19 cellular contexts compared by ENCODE assay signal in genomic region chr12:103442187-103442564, GRCh38. TPM values are rescaled to one million over a fixed set of nuclear protein-coding genes. Genes with fewer than 3 reads are reported as not detected.
DNase-seq lines count a peak whose midpoint lies in the region; ATAC-seq and TF ChIP-seq lines count a peak whose summit lies in the region.
"Had no signal": no experiment of that assay in that cellular context is flagged by ENCODE, and none has a peak within 500 bp of the region (broad histone marks: within the 10 kb centered on the region; RNA-seq: fewer than 3 reads in every experiment).

No MANE protein-coding gene starts in this region.

- no peaks in the 10 kb centered on the region for H3K36me3 ChIP-seq in osteoblast (ENCODE audit: insufficient read depth, low read length)
- H3K36me3 ChIP-seq: breast epithelium, stomach had no signal

- ATAC-seq in activated T-cell treated with anti-CD3 and anti-CD28 coated beads, Interleukin-2, amount 50 U/mL, for 72 hours (replicated peaks in 1 of 2) = no peak
- peak; percentile 21 for ATAC-seq in GM18498 (IDR thresholded peaks at IDR 0.05; ENCODE audit: unreplicated experiment)
- no peak for ATAC-seq in activated CD8-positive, alpha-beta T cell treated with anti-CD3 and anti-CD28 coated beads, Interleukin-2, amount 10 ng/mL, durations not matched to agents 7 days and 5 days
- ATAC-seq in stimulated activated memory B cell treated with anti-CD40 and anti-IgM and Interleukin-4, amounts not matched to agents 10 μg/mL and 1 μg/mL and 100 μg/mL, for 72 hours = no peak
- ATAC-seq: GM23338, left lobe of liver had no signal

- no peaks in the 10 kb centered on the region for H3K36me3 Mint-ChIP-seq in activated T-cell treated with anti-CD3 and anti-CD28 coated beads, Interleukin-2, amount 50 U/mL, for 72 hours (ENCODE audit: insufficient read depth in 2 of 2)
- peaks cover 12% of the 10 kb centered on the region for H3K36me3 Mint-ChIP-seq in activated CD8-positive, alpha-beta T cell treated with anti-CD3 and anti-CD28 coated beads, Interleukin-2, amount 10 ng/mL, durations not matched to agents 7 days and 5 days (ENCODE audit: low read depth)
- H3K36me3 Mint-ChIP-seq in stimulated activated memory B cell treated with anti-CD40 and anti-IgM and Interleukin-4, amounts not matched to agents 10 μg/mL and 1 μg/mL and 100 μg/mL, for 72 hours = peaks cover 2% of the 10 kb centered on the region

- no peaks in the 10 kb centered on the region for H3K4me1 ChIP-seq in osteoblast (ENCODE audit: insufficient read depth, low read length)
- H3K4me1 ChIP-seq: breast epithelium, stomach had no signal

- no peaks in the 10 kb centered on the region for H3K79me2 ChIP-seq in osteoblast (ENCODE audit: insufficient read depth, low read length)

- no peak for TF ChIP-seq CTCF in osteoblast (IDR thresholded peaks at IDR 0.05; ENCODE audit: extremely low read depth, low read depth, low read length)

- H3K27ac ChIP-seq in osteoblast (ENCODE audit: low read depth, low read length) = no peak overlapping the region
- H3K27ac ChIP-seq: breast epithelium had no signal

- no peak overlapping the region for H2AFZ ChIP-seq in osteoblast (ENCODE audit: low read length)

- H3K4me2 ChIP-seq in osteoblast (ENCODE audit: insufficient read depth, low read length) = no peak overlapping the region
- H3K4me2 ChIP-seq: GM23338 had no signal

- H3K9me3 ChIP-seq in osteoblast (ENCODE audit: low read depth, low read length) = no peaks in the 10 kb centered on the region
- H3K9me3 ChIP-seq: breast epithelium had no signal

- H3K4me3 Mint-ChIP-seq in activated T-cell treated with anti-CD3 and anti-CD28 coated beads, Interleukin-2, amount 50 U/mL, for 72 hours = no peak overlapping the region
- peak overlapping the region; percentile 5 for H3K4me3 Mint-ChIP-seq in activated CD8-positive, alpha-beta T cell treated with anti-CD3 and anti-CD28 coated beads, Interleukin-2, amount 10 ng/mL, durations not matched to agents 7 days and 5 days
- no peak overlapping the region for H3K4me3 Mint-ChIP-seq in stimulated activated memory B cell treated with anti-CD40 and anti-IgM and Interleukin-4, amounts not matched to agents 10 μg/mL and 1 μg/mL and 100 μg/mL, for 72 hours
- H3K4me3 Mint-ChIP-seq: GM23338 had no signal

- no peaks in the 10 kb centered on the region for H3K9me3 Mint-ChIP-seq in activated T-cell treated with anti-CD3 and anti-CD28 coated beads, Interleukin-2, amount 50 U/mL, for 72 hours
- peaks cover 4% of the 10 kb centered on the region for H3K9me3 Mint-ChIP-seq in activated CD8-positive, alpha-beta T cell treated with anti-CD3 and anti-CD28 coated beads, Interleukin-2, amount 10 ng/mL, durations not matched to agents 7 days and 5 days (ENCODE audit: insufficient read depth)
- H3K9me3 Mint-ChIP-seq in stimulated activated memory B cell treated with anti-CD40 and anti-IgM and Interleukin-4, amounts not matched to agents 10 μg/mL and 1 μg/mL and 100 μg/mL, for 72 hours = no peaks in the 10 kb centered on the region
- H3K9me3 Mint-ChIP-seq: GM23338 had no signal

- no peak overlapping the region for H3K4me3 ChIP-seq in osteoblast (ENCODE audit: insufficient read depth, low read length)
- H3K4me3 ChIP-seq: breast epithelium, GM23338, stomach had no signal

- H3K27me3 ChIP-seq in osteoblast (ENCODE audit: insufficient read depth, low read length) = no peaks in the 10 kb centered on the region
- H3K27me3 ChIP-seq: breast epithelium, stomach had no signal

- H3K27me3 Mint-ChIP-seq in activated T-cell treated with anti-CD3 and anti-CD28 coated beads, Interleukin-2, amount 50 U/mL, for 72 hours (ENCODE audit: low read depth) = no peaks in the 10 kb centered on the region
- H3K27me3 Mint-ChIP-seq in activated CD8-positive, alpha-beta T cell treated with anti-CD3 and anti-CD28 coated beads, Interleukin-2, amount 10 ng/mL, durations not matched to agents 7 days and 5 days (ENCODE audit: low read depth) = no peaks in the 10 kb centered on the region
- H3K27me3 Mint-ChIP-seq in stimulated activated memory B cell treated with anti-CD40 and anti-IgM and Interleukin-4, amounts not matched to agents 10 μg/mL and 1 μg/mL and 100 μg/mL, for 72 hours = no peaks in the 10 kb centered on the region

- DNase-seq in activated T-cell treated with anti-CD3 and anti-CD28 coated beads, Interleukin-2, amount 50 U/mL, for 72 hours = no peak
- DNase-seq in activated T-cell treated with anti-CD3 and anti-CD28 coated beads for 4 hours (no peak), osteoblast (ENCODE audit: insufficient read length, low spot score, missing footprints) (no peak), NCI-H1092 treated with DMSO at 0.1 percent for 48 hours (lab: John Stamatoyannopoulos, UW) (no peak), A172 (ENCODE audit: low spot score) (no peak)
- DNase-seq in activated CD8-positive, alpha-beta T cell treated with anti-CD3 and anti-CD28 coated beads, Interleukin-2, amount 10 ng/mL, durations not matched to agents 7 days and 5 days = no peak
- DNase-seq: activated CD8-positive, alpha-beta memory T cell treated with anti-CD3 and anti-CD28 coated beads for 24 hours; GF-D8; IMR-90; NCI-H2029; NCI-H524 treated with DMSO at 0.1 percent for 48 hours; retina; stomach had no signal

- no peaks in the 10 kb centered on the region for H4K20me1 ChIP-seq in osteoblast (ENCODE audit: insufficient read depth, low read length)

- peak overlapping the region; percentile 69 for H3K27ac Mint-ChIP-seq in activated T-cell treated with anti-CD3 and anti-CD28 coated beads, Interleukin-2, amount 50 U/mL, for 72 hours
- peak overlapping the region; percentile 99 for H3K27ac Mint-ChIP-seq in activated CD8-positive, alpha-beta T cell treated with anti-CD3 and anti-CD28 coated beads, Interleukin-2, amount 10 ng/mL, durations not matched to agents 7 days and 5 days
- peak overlapping the region; percentile 99 for H3K27ac Mint-ChIP-seq in stimulated activated memory B cell treated with anti-CD40 and anti-IgM and Interleukin-4, amounts not matched to agents 10 μg/mL and 1 μg/mL and 100 μg/mL, for 72 hours
- H3K27ac Mint-ChIP-seq: GM23338 had no signal

- peaks cover 19% of the 10 kb centered on the region for H3K4me1 Mint-ChIP-seq in activated T-cell treated with anti-CD3 and anti-CD28 coated beads, Interleukin-2, amount 50 U/mL, for 72 hours (ENCODE audit: low read depth)
- peaks cover 34% of the 10 kb centered on the region for H3K4me1 Mint-ChIP-seq in activated CD8-positive, alpha-beta T cell treated with anti-CD3 and anti-CD28 coated beads, Interleukin-2, amount 10 ng/mL, durations not matched to agents 7 days and 5 days (ENCODE audit: low read depth)
- H3K4me1 Mint-ChIP-seq in stimulated activated memory B cell treated with anti-CD40 and anti-IgM and Interleukin-4, amounts not matched to agents 10 μg/mL and 1 μg/mL and 100 μg/mL, for 72 hours = peaks cover 33% of the 10 kb centered on the region

- CTCF ChIA-PET in activated CD8-positive, alpha-beta T cell treated with anti-CD3 and anti-CD28 coated beads, Interleukin-2, amount 10 ng/mL, durations not matched to agents 7 days and 5 days (lab: Charles Lee) = interaction anchor here (0.8 kb wide), 1 partner anchor 54 kb away, joined by 3 read pairs; no protein-coding TSS in a partner anchor

- POLR2A ChIA-PET in activated CD8-positive, alpha-beta T cell treated with anti-CD3 and anti-CD28 coated beads, Interleukin-2, amount 10 ng/mL, durations not matched to agents 7 days and 5 days (lab: Charles Lee) = interaction anchor here (0.9 kb wide), 1 partner anchor 15 kb away, joined by 3 read pairs; no protein-coding TSS in a partner anchor

RNA-seq across cellular contexts. Expression of gene C12orf42, which starts 53.6 kb away (rescaled TPM):
- total RNA-seq in activated T-cell treated with anti-CD3 and anti-CD28 coated beads, Interleukin-2, amount 50 U/mL, for 72 hours = under 1 TPM; 0.31 to 0.35 TPM
- total RNA-seq in activated CD8-positive, alpha-beta T cell treated with anti-CD3 and anti-CD28 coated beads, Interleukin-2, amount 10 ng/mL, durations not matched to agents 7 days and 5 days = under 1 TPM; 0.84 to 0.91 TPM
- not detected in 2 replicates for total RNA-seq in osteoblast
- not detected in 2 replicates for total RNA-seq in A172 (2014; rRNA removed; shearing (Covaris generic))
- total RNA-seq: dermis microvascular lymphatic vessel endothelial cell, GM23338, IMR-90, left lobe of liver, stomach had no signal
